9 cellular contexts compared by ENCODE assay signal in the genomic region with DNA sequence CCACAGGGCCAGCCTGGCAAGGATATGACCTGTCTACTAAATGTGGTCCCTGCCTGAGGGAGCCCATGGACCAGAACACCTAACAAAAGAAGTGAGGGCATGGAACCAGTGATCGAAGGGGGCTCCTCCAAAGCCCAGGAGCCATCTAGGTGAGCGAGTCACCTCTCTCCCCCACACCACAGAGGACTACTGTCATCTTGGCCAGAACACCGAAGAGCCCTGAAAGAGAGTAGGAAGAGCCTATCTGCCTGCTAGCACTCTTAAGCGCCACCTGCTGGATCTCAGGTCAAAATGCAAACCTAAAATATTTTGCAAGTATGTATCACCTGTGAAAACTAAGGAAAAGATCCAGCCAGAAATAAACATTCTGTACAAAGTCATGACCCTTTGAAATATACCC.
A peak's percentile ranks its signal among the peaks of the same experiment; 100 is the strongest.
DNase-seq lines count a peak whose midpoint lies in the region; ATAC-seq and TF ChIP-seq lines count a peak whose summit lies in the region.
"Had no signal": no experiment of that assay in that cellular context is flagged by ENCODE, and none has a peak within 500 bp of the region (broad histone marks: within the 10 kb centered on the region; RNA-seq: fewer than 3 reads in every experiment).

No MANE protein-coding gene starts in this region.

- intact Hi-C loops in tibial artery (cut with DNase I; ENCODE audit: low total_unique reads): no loop called here

- H3K4me1 ChIP-seq in iPS DF 6.9 (ENCODE audit: control insufficient read depth, insufficient read depth, low read length): no peaks in the 10 kb centered on the region
- H3K4me1 ChIP-seq in tibial artery: no peaks in the 10 kb centered on the region

- no CpG with 5 or more reads among the region's 4 CpGs for WGBS in iPS DF 6.9 (ENCODE audit: insufficient coverage, insufficient read length)

- in situ Hi-C loops in KBM-7 (cut with MboI; ENCODE audit: low pct_unique_long_range_greater_than_20kb, low sequenced_read_pairs): no loop called here

- TF ChIP-seq CTCF in WERI-Rb-1 (IDR thresholded peaks at IDR 0.05; ENCODE audit: low read depth, low read length) (peak; percentile 70), tibial artery (IDR thresholded peaks at IDR 0.05) (no peak)

- H3K4me3 ChIP-seq in WERI-Rb-1 (ENCODE audit: low read depth, low read length): no peak overlapping the region
- H3K4me3 ChIP-seq in iPS DF 6.9 (ENCODE audit: low read length): no peak overlapping the region
- H3K4me3 ChIP-seq in tibial artery: no peak overlapping the region

- H3K9me3 ChIP-seq in WERI-Rb-1 (ENCODE audit: severe bottlenecking) (no peaks in the 10 kb centered on the region), iPS DF 6.9 (ENCODE audit: control insufficient read depth, insufficient read depth, low read length) (no peaks in the 10 kb centered on the region), tibial artery (peaks cover 0 to 6% (median 6%) of the 10 kb centered on the region in 3 donors)

- H3K36me3 ChIP-seq in WERI-Rb-1 (no peaks in the 10 kb centered on the region), iPS DF 6.9 (ENCODE audit: control insufficient read depth, insufficient read depth, low read length) (no peaks in the 10 kb centered on the region), tibial artery (no peaks in the 10 kb centered on the region)

- H3K27me3 ChIP-seq in WERI-Rb-1 (ENCODE audit: insufficient read depth, low read depth, severe bottlenecking) (peaks cover 14% of the 10 kb centered on the region), iPS DF 6.9 (ENCODE audit: control insufficient read depth, insufficient read depth, low read length) (no peaks in the 10 kb centered on the region), tibial artery (no peaks in the 10 kb centered on the region)

- DNase-seq in ELF-1 (ENCODE audit: low read depth, low spot score) (peak; percentile 34), KBM-7 (peak; percentile 45), WERI-Rb-1 (peak; percentile 13), iPS DF 6.9 (ENCODE audit: low read depth, low spot score) (peak; percentile 1), tibial artery (no peak), NCI-H146 (lab: John Stamatoyannopoulos, UW) (no peak)

- H3K27ac ChIP-seq in WERI-Rb-1 (no peak overlapping the region), iPS DF 6.9 (ENCODE audit: low read length) (no peak overlapping the region), tibial artery (no peak overlapping the region)

- ATAC-seq in GM19351 (IDR thresholded peaks at IDR 0.05; ENCODE audit: unreplicated experiment) (peak; percentile 91), HG02970 (IDR thresholded peaks at IDR 0.05; ENCODE audit: low FRiP score, unreplicated experiment) (no peak)
- ATAC-seq: T-cell had no signal

Comparison
In these comparisons a context has a peak if more than half of its experiments do, and no peak if none do; other contexts are left out.
1. DNase-seq: peak in ELF-1 (single experiment), KBM-7 (single experiment), WERI-Rb-1 (single experiment) and iPS DF 6.9 (single experiment); none in tibial artery (0 of 2) and NCI-H146 (single experiment).